ENCODE assay signal across 38 cellular contexts in genomic region chr4:67915400-67915966, GRCh38. TPM values are rescaled to one million over a fixed set of nuclear protein-coding genes. Genes with fewer than 3 reads are reported as not detected.
"Had no signal": no experiment of that assay in that cellular context is flagged by ENCODE, and none has a peak within 500 bp of the region (broad histone marks: within the 10 kb centered on the region; RNA-seq: fewer than 3 reads in every experiment).

No MANE protein-coding gene starts in this region.

- H3K4me3 ChIP-seq: MG63, PC-9, SJCRH30, SK-N-MC had no signal

- ATAC-seq: Panc1, Right ventricle myocardium inferior, SK-N-SH treated with all-trans-retinoic acid at 6 μM for 48 hours, T-cell, T-helper 17 cell had no signal

- H3K36me3 ChIP-seq: MG63, SJCRH30 had no signal

- H3K27ac ChIP-seq: PC-9, RWPE1, SJCRH30, SK-N-MC had no signal

- H2AFZ ChIP-seq: PC-9 had no signal

- H3K4me1 ChIP-seq: SJCRH30 had no signal

- DNase-seq: MG63, NCI-H1048, NCI-H1092 treated with DMSO at 0.1 percent for 48 hours, NCI-H1105 treated with DMSO at 0.1 percent for 48 hours, NCI-H1417, NCI-H1436, NCI-H146, NCI-H1694, NCI-H187, NCI-H2029 treated with DMSO at 0.1 percent for 48 hours, NCI-H2081 treated with DMSO at 0.1 percent for 48 hours, NCI-H2107, NCI-H2171, NCI-H226, NCI-H446 treated with DMSO at 0.1 percent for 48 hours, NCI-H510A, NCI-H524, NCI-H526, NCI-H69, NCI-H748 treated with DMSO at 0.1 percent for 48 hours, NCI-H82, PC-9, SHP77, SIG-M5, SJCRH30, T-cell, T-helper 17 cell had no signal

- FAIRE-seq: RCC 7860 had no signal

- H3K4me2 ChIP-seq: PC-9 had no signal

- H3K27me3 ChIP-seq: MG63, SJCRH30 had no signal

- H3K9me3 ChIP-seq: MG63, SJCRH30 had no signal

RNA-seq across cellular contexts. Expression of gene TMPRSS11D, which starts 31.7 kb away (rescaled TPM):
- total RNA-seq: M059J; OCI-LY7; PC-9; Right ventricle myocardium inferior; RPMI7951; SJCRH30; SK-MEL-5; T-cell; T-helper 1 cell treated with Interleukin-12 subunit alpha and Interleukin-12 subunit beta and Interleukin-4 antibody, amounts not matched to agents 30 ng/mL and 1 ng/mL, for 36 hours; T-helper 17 cell had no signal

RNA-seq across cellular contexts. Expression of gene TMPRSS11A, which starts 47.8 kb away (rescaled TPM):
- total RNA-seq: M059J; OCI-LY7; PC-9; Right ventricle myocardium inferior; RPMI7951; SJCRH30; SK-MEL-5; T-cell; T-helper 1 cell treated with Interleukin-12 subunit alpha and Interleukin-12 subunit beta and Interleukin-4 antibody, amounts not matched to agents 30 ng/mL and 1 ng/mL, for 36 hours; T-helper 17 cell had no signal
